In the genomic region with DNA sequence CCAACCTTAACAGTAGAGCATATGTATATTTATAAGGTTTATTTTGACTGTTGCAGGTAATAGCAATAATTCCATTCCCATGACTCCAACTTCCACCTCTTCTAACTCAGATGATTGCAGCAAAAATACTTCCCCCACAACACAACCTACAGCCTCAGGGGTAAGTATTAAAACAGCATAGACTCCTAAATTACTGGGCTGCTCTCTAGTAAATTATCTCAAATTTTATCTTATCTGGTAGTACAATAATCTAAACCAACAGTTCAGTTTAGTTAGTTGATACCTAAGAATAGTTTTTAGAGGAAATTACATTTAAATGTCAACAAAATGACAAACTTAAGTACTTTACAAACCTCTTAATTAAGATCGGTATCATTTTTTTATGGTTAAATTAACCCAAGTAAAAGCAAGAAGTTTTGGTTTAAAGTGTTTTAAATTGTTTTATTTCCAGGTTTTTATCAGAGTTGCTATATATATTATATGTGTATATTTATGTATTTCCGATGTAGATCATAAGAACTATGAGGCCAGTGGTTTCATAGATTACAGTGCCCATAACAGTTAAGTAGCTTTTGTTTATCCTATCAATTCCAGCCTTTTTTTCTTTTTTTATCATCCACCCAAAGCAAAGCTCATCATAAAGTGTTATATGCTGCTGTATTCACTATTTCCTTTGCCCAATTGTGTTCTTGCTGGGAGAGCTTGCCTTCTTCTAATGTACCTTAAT, we compare ENCODE assay signal across 28 cellular contexts. TPM values are rescaled to one million over a fixed set of nuclear protein-coding genes. Genes with fewer than 3 reads are reported as not detected.
DNase-seq lines count a peak whose midpoint lies in the region; ATAC-seq, FAIRE-seq and TF ChIP-seq lines count a peak whose summit lies in the region.
"Had no signal": no experiment of that assay in that cellular context is flagged by ENCODE, and none has a peak within 500 bp of the region (broad histone marks: within the 10 kb centered on the region; RNA-seq: fewer than 3 reads in every experiment).

No MANE protein-coding gene starts in this region.

- no peak for ATAC-seq in GM18517 (IDR thresholded peaks at IDR 0.05; ENCODE audit: unreplicated experiment)
- ATAC-seq: naive thymus-derived CD8-positive, alpha-beta T cell had no signal

- no peaks in the 10 kb centered on the region for H3K4me1 Mint-ChIP-seq in activated T-cell treated with anti-CD3 and anti-CD28 coated beads, Interleukin-2, amount 50 U/mL, for 24 hours (ENCODE audit: low read depth)
- H3K4me1 Mint-ChIP-seq: activated naive CD4-positive, alpha-beta T cell treated with anti-CD3 and anti-CD28 coated beads, Interleukin-2, amount 50 U/mL, for 24 hours; CD14-positive monocyte; naive thymus-derived CD8-positive, alpha-beta T cell had no signal

- H3K27ac ChIP-seq in smooth muscle cell (ENCODE audit: low read depth): peak overlapping the region; percentile 58
- H3K27ac ChIP-seq: esophagus muscularis mucosa had no signal

- H3K4me3 ChIP-seq in smooth muscle cell: no peak overlapping the region
- H3K4me3 ChIP-seq: esophagus muscularis mucosa, HAP-1 had no signal

- H3K36me3 ChIP-seq in smooth muscle cell (ENCODE audit: low read depth): no peaks in the 10 kb centered on the region
- H3K36me3 ChIP-seq: HAP-1 had no signal

- H3K27me3 Mint-ChIP-seq in activated T-cell treated with anti-CD3 and anti-CD28 coated beads, Interleukin-2, amount 50 U/mL, for 24 hours: peaks cover 33% of the 10 kb centered on the region

- no peaks in the 10 kb centered on the region for H3K9me3 Mint-ChIP-seq in activated T-cell treated with anti-CD3 and anti-CD28 coated beads, Interleukin-2, amount 50 U/mL, for 24 hours
- H3K9me3 Mint-ChIP-seq: activated T-helper 1 cell treated with anti-CD3 and anti-CD28 coated beads, Interleukin-12 subunit alpha, Interleukin-12 subunit beta, Interleukin-2, Interleukin-4 antibody, amounts not matched to agents 30 ng/mL and 10 ng/mL and 1 ng/mL, durations not matched to agents 14 hours and 24 hours and 36 hours; CD14-positive monocyte; naive thymus-derived CD8-positive, alpha-beta T cell; stimulated activated naive CD8-positive, alpha-beta T cell treated with anti-CD3 and anti-CD28 coated beads, Interleukin-15, Interleukin-2, amounts not matched to agents 100 ng/mL and 50 ng/mL, for 24 hours; type B pancreatic cell had no signal

- FAIRE-seq in frontal cortex (lab: Jason Lieb, UNC): peak; percentile 15
- no peak for FAIRE-seq in H54 (lab: Jason Lieb, UNC)
- FAIRE-seq: D721Med, GM12892, GM19239 had no signal

- H3K9ac ChIP-seq in smooth muscle cell (ENCODE audit: low read depth): no peak overlapping the region

- H3K9me3 ChIP-seq in smooth muscle cell (replicated peaks; ENCODE audit: low read depth): no peaks in the 10 kb centered on the region
- H3K9me3 ChIP-seq: esophagus muscularis mucosa, HAP-1 had no signal

- WGBS in smooth muscle cell (ENCODE audit: low lambda C conversion rate): 77% methylated on average over 2 of the region's 2 CpGs

- peaks cover 94% of the 10 kb centered on the region for H3K79me2 ChIP-seq in smooth muscle cell (ENCODE audit: low read depth)

- H3K36me3 Mint-ChIP-seq in activated T-cell treated with anti-CD3 and anti-CD28 coated beads, Interleukin-2, amount 50 U/mL, for 24 hours (ENCODE audit: low read depth): no peaks in the 10 kb centered on the region
- H3K36me3 Mint-ChIP-seq: activated naive CD4-positive, alpha-beta T cell treated with anti-CD3 and anti-CD28 coated beads, Interleukin-2, amount 50 U/mL, for 24 hours; CD14-positive monocyte; naive thymus-derived CD8-positive, alpha-beta T cell had no signal

- H3K4me2 ChIP-seq in smooth muscle cell: peak overlapping the region; percentile 36

- TF ChIP-seq POLR2A in H54 (IDR thresholded peaks at IDR 0.05; ENCODE audit: low read depth, low read length): no peak

- peaks cover 79% of the 10 kb centered on the region for H4K20me1 ChIP-seq in smooth muscle cell (ENCODE audit: low read depth)

- no peak overlapping the region for H3K4me3 Mint-ChIP-seq in activated T-cell treated with anti-CD3 and anti-CD28 coated beads, Interleukin-2, amount 50 U/mL, for 24 hours
- H3K4me3 Mint-ChIP-seq: activated naive CD4-positive, alpha-beta T cell treated with anti-CD3 and anti-CD28 coated beads, Interleukin-2, amount 50 U/mL, for 24 hours; activated T-helper 1 cell treated with anti-CD3 and anti-CD28 coated beads, Interleukin-12 subunit alpha, Interleukin-12 subunit beta, Interleukin-2, Interleukin-4 antibody, amounts not matched to agents 30 ng/mL and 10 ng/mL and 1 ng/mL, durations not matched to agents 14 hours and 24 hours and 36 hours; naive thymus-derived CD8-positive, alpha-beta T cell; stimulated activated naive CD8-positive, alpha-beta T cell treated with anti-CD3 and anti-CD28 coated beads, Interleukin-15, Interleukin-2, amounts not matched to agents 100 ng/mL and 50 ng/mL, for 24 hours; type B pancreatic cell had no signal

- no peaks in the 10 kb centered on the region for H3K27me3 ChIP-seq in smooth muscle cell (ENCODE audit: low read depth)

- H3K4me1 ChIP-seq in smooth muscle cell (ENCODE audit: low read depth): peaks cover 8% of the 10 kb centered on the region

- no peak for TF ChIP-seq CTCF in smooth muscle cell (IDR thresholded peaks at IDR 0.05; ENCODE audit: borderline replicate concordance, insufficient read depth, poor library complexity, severe bottlenecking)

- H3K27ac Mint-ChIP-seq in activated T-cell treated with anti-CD3 and anti-CD28 coated beads, Interleukin-2, amount 50 U/mL, for 24 hours: no peak overlapping the region
- H3K27ac Mint-ChIP-seq: activated naive CD4-positive, alpha-beta T cell treated with anti-CD3 and anti-CD28 coated beads, Interleukin-2, amount 50 U/mL, for 24 hours; activated T-helper 1 cell treated with anti-CD3 and anti-CD28 coated beads, Interleukin-12 subunit alpha, Interleukin-12 subunit beta, Interleukin-2, Interleukin-4 antibody, amounts not matched to agents 30 ng/mL and 10 ng/mL and 1 ng/mL, durations not matched to agents 14 hours and 24 hours and 36 hours; CD14-positive monocyte; naive thymus-derived CD8-positive, alpha-beta T cell; stimulated activated naive CD8-positive, alpha-beta T cell treated with anti-CD3 and anti-CD28 coated beads, Interleukin-15, Interleukin-2, amounts not matched to agents 100 ng/mL and 50 ng/mL, for 24 hours; type B pancreatic cell had no signal

- DNase-seq in M059J (ENCODE audit: low read depth) (peak; percentile 72), amniotic epithelial cell (ENCODE audit: low read depth) (peak; percentile 53), frontal cortex (ENCODE audit: low spot score in 2 of 2) (no peak), smooth muscle cell (lab: John Stamatoyannopoulos, UW; ENCODE audit: unreplicated experiment) (no peak), NCI-H1105 (lab: John Stamatoyannopoulos, UW) (no peak), H54 (ENCODE audit: insufficient read length, low spot score) (no peak)
- DNase-seq in activated T-cell treated with anti-CD3 and anti-CD28 coated beads, Interleukin-2, amount 50 U/mL, for 24 hours: no peak
- DNase-seq: activated CD4-positive, alpha-beta T cell treated with anti-CD3 and anti-CD28 coated beads, Interleukin-2, amount 50 U/mL, for 1 hour; effector memory CD4-positive, alpha-beta T cell; kidney glomerular epithelial cell; naive thymus-derived CD8-positive, alpha-beta T cell; NCI-H1105 treated with DMSO at 0.1 percent for 48 hours; NCI-H2081; NCI-H82; occipital lobe; SHP77 treated with DMSO at 0.1 percent for 48 hours; T1000 had no signal

- H2AFZ ChIP-seq in smooth muscle cell (ENCODE audit: low read depth): no peak overlapping the region

- H3F3A ChIP-seq in smooth muscle cell (ENCODE audit: low read depth): peaks cover 37% of the 10 kb centered on the region

RNA-seq across cellular contexts. Expression of a gene that starts 13.7 kb away (rescaled TPM):
- total RNA-seq in M059J (2014; rRNA removed; shearing (Covaris generic)): 4.1 and 4.6 TPM in 2 replicates
- total RNA-seq in frontal cortex (under 0.01 TPM), smooth muscle cell (48.5 and 52.5 TPM in 2 replicates)
- 39.2 and 49.9 TPM in 2 replicates for polyA plus RNA-seq in smooth muscle cell
- total RNA-seq: activated T-helper 1 cell treated with anti-CD3 and anti-CD28 coated beads, Interleukin-12 subunit alpha, Interleukin-12 subunit beta, Interleukin-2, Interleukin-4 antibody, amounts not matched to agents 30 ng/mL and 10 ng/mL and 1 ng/mL, durations not matched to agents 14 hours and 24 hours and 36 hours had no signal

Comparison
In these comparisons a context has a peak if more than half of its experiments do, and no peak if none do; other contexts are left out.
1. DNase-seq: peak in M059J (single experiment) and amniotic epithelial cell (single experiment); none in frontal cortex (0 of 2), smooth muscle cell (single experiment), NCI-H1105 (single experiment), H54 (single experiment) and activated T-cell treated with anti-CD3 and anti-CD28 coated beads, Interleukin-2, amount 50 U/mL, for 24 hours (single experiment).